In genomic region chr7:38506756-38507155, GRCh38 we compare ENCODE assay signal across 1 cellular context.
TF ChIP-seq lines count a peak whose summit lies in the region.

No MANE protein-coding gene starts in this region.

TF ChIP-seq in GM23338, 12 proteins besides CTCF, POLR2A, EP300 and RAD21 (continued from another document):
- TF ChIP-seq ZNF462 (CRISPR knock-in tag; IDR thresholded peaks at IDR 0.05) (no peak), EZH2phosphoT487 (IDR thresholded peaks at IDR 0.05; ENCODE audit: unreplicated experiment) (no peak)
TF ChIP-seq in GM23338: peak in this region for 0.
